ENCODE assay signal across 11 cellular contexts in genomic region chr12:16955083-16955657, GRCh38.
DNase-seq lines count a peak whose midpoint lies in the region; ATAC-seq and TF ChIP-seq lines count a peak whose summit lies in the region.
"Had no signal": no experiment of that assay in that cellular context is flagged by ENCODE, and none has a peak within 500 bp of the region (broad histone marks: within the 10 kb centered on the region; RNA-seq: fewer than 3 reads in every experiment).

No MANE protein-coding gene starts in this region.

- H3K27ac ChIP-seq in GM23248 (no peak overlapping the region), psoas muscle (no peak overlapping the region), GM23338 (ENCODE audit: low read depth) (no peak overlapping the region)
- H3K27ac ChIP-seq: sigmoid colon had no signal

- H3K79me2 ChIP-seq in GM23248 (ENCODE audit: insufficient read depth) (no peaks in the 10 kb centered on the region), GM23338 (replicated peaks; ENCODE audit: insufficient read depth) (no peaks in the 10 kb centered on the region)

- in situ Hi-C loops in ACHN (cut with HindIII; ENCODE audit: low pct_ligation_motif_present, low pct_unique_long_range_greater_than_20kb, low sequenced_read_pairs), result no loop called here
- in situ Hi-C loops in GM23248 (cut with MboI), result no loop called here

- intact Hi-C loops in psoas muscle (cut with DNase I), result no loop called here

- no peaks in the 10 kb centered on the region for H3K27me3 ChIP-seq in GM23248 (replicated peaks; ENCODE audit: insufficient read depth)
- no peaks in the 10 kb centered on the region for H3K27me3 ChIP-seq in psoas muscle (ENCODE audit: insufficient read depth in 3 of 3, low read length in 2 of 3)
- H3K27me3 ChIP-seq in GM23338 (ENCODE audit: insufficient read depth), result no peaks in the 10 kb centered on the region
- H3K27me3 ChIP-seq: sigmoid colon had no signal

- no peaks in the 10 kb centered on the region for H3K9me3 Mint-ChIP-seq in GM23338

- H4K20me1 ChIP-seq in GM23248 (ENCODE audit: insufficient read depth) (no peaks in the 10 kb centered on the region), GM23338 (replicated peaks; ENCODE audit: insufficient read depth) (no peaks in the 10 kb centered on the region)

- ATAC-seq in psoas muscle, result no peak
- ATAC-seq in GM23338, result no peak

- H3K9me2 ChIP-seq in GM23248 (ENCODE audit: insufficient read depth), result no peaks in the 10 kb centered on the region
- H3K9me2 ChIP-seq in GM23338 (ENCODE audit: insufficient read depth), result no peaks in the 10 kb centered on the region

- H3K36me3 ChIP-seq in GM23248 (ENCODE audit: low read depth) (no peaks in the 10 kb centered on the region), psoas muscle (ENCODE audit: insufficient read depth in 1 of 2, low read depth in 1 of 2) (no peaks in the 10 kb centered on the region), GM23338 (ENCODE audit: insufficient read depth) (no peaks in the 10 kb centered on the region)
- H3K36me3 ChIP-seq: sigmoid colon had no signal

- H3K4me3 Mint-ChIP-seq in GM23338, result no peak overlapping the region
- H3K4me3 Mint-ChIP-seq: activated B cell treated with CpG ODN at 0.5 μM for 24 hours had no signal

- DNase-seq in ACHN, result peak; percentile 86
- DNase-seq in GM23248, result peak; percentile 48
- peak; percentile 17 for DNase-seq in HT-29 (ENCODE audit: low spot score)
- DNase-seq in epithelial cell of proximal tubule (ENCODE audit: low read depth), result peak; percentile 50
- DNase-seq in cerebellar nuclear complex (lab: John Stamatoyannopoulos, UW), result no peak
- no peak for DNase-seq in psoas muscle
- DNase-seq in GM23338 (ENCODE audit: low spot score), result no peak
- no peak for DNase-seq in islet precursor cell
- DNase-seq: activated B cell treated with CpG ODN at 0.5 μM for 24 hours, NCI-H446 treated with DMSO at 0.1 percent for 48 hours, sigmoid colon had no signal

- no peak overlapping the region for H3K27ac Mint-ChIP-seq in GM23338
- H3K27ac Mint-ChIP-seq: activated B cell treated with CpG ODN at 0.5 μM for 24 hours had no signal

- 50 to 54% methylated on average over 5 of the region's 5 CpGs for WGBS in GM23248 (ENCODE audit: low coverage in 1 of 2, low lambda C conversion rate in 2 of 2, missing lambda C conversion rate in 2 of 2), 2 experiments
- 81 to 85% (median 82%) methylated on average over 5 of the region's 5 CpGs for WGBS in psoas muscle, 3 donors

- no peaks in the 10 kb centered on the region for H3K27me3 Mint-ChIP-seq in GM23338 (ENCODE audit: insufficient read depth, low read depth, poor library complexity)
- H3K27me3 Mint-ChIP-seq: activated B cell treated with CpG ODN at 0.5 μM for 24 hours had no signal

- H3F3A ChIP-seq in GM23248 (ENCODE audit: insufficient read depth) (no peaks in the 10 kb centered on the region), GM23338 (replicated peaks; ENCODE audit: low read depth) (no peaks in the 10 kb centered on the region)

- H3K9ac ChIP-seq in GM23248, result no peak overlapping the region

- H2AFZ ChIP-seq in GM23248 (no peak overlapping the region), GM23338 (no peak overlapping the region)

- H3K4me1 ChIP-seq in GM23248 (ENCODE audit: insufficient read depth) (no peaks in the 10 kb centered on the region), psoas muscle (no peaks in the 10 kb centered on the region), GM23338 (ENCODE audit: insufficient read depth) (no peaks in the 10 kb centered on the region)
- H3K4me1 ChIP-seq: sigmoid colon had no signal

- H3K4me2 ChIP-seq in GM23248 (ENCODE audit: unreplicated experiment) (no peak overlapping the region), GM23338 (no peak overlapping the region)

- H3K4me1 Mint-ChIP-seq in GM23338, result peaks cover 6% of the 10 kb centered on the region; the same call in 2 of the 3 replicates
- H3K4me1 Mint-ChIP-seq: activated B cell treated with CpG ODN at 0.5 μM for 24 hours had no signal

- no peaks in the 10 kb centered on the region for H3K36me3 Mint-ChIP-seq in GM23338 (ENCODE audit: low read depth)

- H3K9me3 ChIP-seq in GM23248 (ENCODE audit: low read depth) (no peaks in the 10 kb centered on the region), psoas muscle (no peaks in the 10 kb centered on the region)
- H3K9me3 ChIP-seq: sigmoid colon had no signal

- no peak overlapping the region for H3K4me3 ChIP-seq in GM23248
- H3K4me3 ChIP-seq in epithelial cell of proximal tubule (ENCODE audit: low read depth, low read length), result no peak overlapping the region
- H3K4me3 ChIP-seq in psoas muscle, result no peak overlapping the region
- H3K4me3 ChIP-seq in GM23338, result no peak overlapping the region
- H3K4me3 ChIP-seq: sigmoid colon had no signal

- TF ChIP-seq CTCF in epithelial cell of proximal tubule (conservative IDR thresholded peaks at IDR 0.05; ENCODE audit: low read depth, low read length) (no peak), psoas muscle (IDR thresholded peaks at IDR 0.05) (no peak), GM23338 (conservative IDR thresholded peaks at IDR 0.05; ENCODE audit: low read depth in 2 of 2) (no peak)

TF ChIP-seq in GM23338, 12 proteins besides CTCF, POLR2A, EP300 and RAD21 (continues in another document):
- no peak for TF ChIP-seq REST (IDR thresholded peaks at IDR 0.05; ENCODE audit: unreplicated experiment)
- TF ChIP-seq ZNF331 (CRISPR knock-in tag; IDR thresholded peaks at IDR 0.05; ENCODE audit: low read depth), result no peak
- TF ChIP-seq JUNB (IDR thresholded peaks at IDR 0.05; ENCODE audit: unreplicated experiment), result no peak
- TF ChIP-seq ETS1 (IDR thresholded peaks at IDR 0.05), result no peak
- no peak for TF ChIP-seq NANOG (IDR thresholded peaks at IDR 0.05; ENCODE audit: borderline replicate concordance)
- TF ChIP-seq STAT1 (IDR thresholded peaks at IDR 0.05; ENCODE audit: unreplicated experiment), result no peak

Comparison
In these comparisons a context has a peak if more than half of its experiments do, and no peak if none do; other contexts are left out.
1. DNase-seq: peak in ACHN (single experiment), GM23248 (single experiment), HT-29 (single experiment) and epithelial cell of proximal tubule (single experiment); none in cerebellar nuclear complex (0 of 2), psoas muscle (0 of 2), GM23338 (single experiment) and islet precursor cell (single experiment).